1 cellular context compared by ENCODE assay signal in genomic region chr16:28608867-28609596, GRCh38.
A peak's percentile ranks its signal among the peaks of the same experiment; 100 is the strongest.
TF ChIP-seq lines count a peak whose summit lies in the region.

No MANE protein-coding gene starts in this region.

TF ChIP-seq in A549, 52 proteins besides CTCF, POLR2A, EP300 and RAD21:
- peak; percentile 94 for TF ChIP-seq MAFK (IDR thresholded peaks at IDR 0.05; ENCODE audit: partially characterized antibody)
- 0 out of 2 replicates have a peak, but pooled peaks have one; percentile 39 for TF ChIP-seq NFE2L2 (conservative IDR thresholded peaks at IDR 0.05; ENCODE audit: low read length)
TF ChIP-seq in A549: peak in this region for 2; not testable (repeated sequence) for 50.
